ENCODE assay signal across 8 cellular contexts in genomic region chr19:1449467-1450442, GRCh38. TPM values are rescaled to one million over a fixed set of nuclear protein-coding genes. Genes with fewer than 3 reads are reported as not detected.
A peak's percentile ranks its signal among the peaks of the same experiment; 100 is the strongest.
DNase-seq lines count a peak whose midpoint lies in the region; ATAC-seq, FAIRE-seq and TF ChIP-seq lines count a peak whose summit lies in the region.

A gene with protein sequence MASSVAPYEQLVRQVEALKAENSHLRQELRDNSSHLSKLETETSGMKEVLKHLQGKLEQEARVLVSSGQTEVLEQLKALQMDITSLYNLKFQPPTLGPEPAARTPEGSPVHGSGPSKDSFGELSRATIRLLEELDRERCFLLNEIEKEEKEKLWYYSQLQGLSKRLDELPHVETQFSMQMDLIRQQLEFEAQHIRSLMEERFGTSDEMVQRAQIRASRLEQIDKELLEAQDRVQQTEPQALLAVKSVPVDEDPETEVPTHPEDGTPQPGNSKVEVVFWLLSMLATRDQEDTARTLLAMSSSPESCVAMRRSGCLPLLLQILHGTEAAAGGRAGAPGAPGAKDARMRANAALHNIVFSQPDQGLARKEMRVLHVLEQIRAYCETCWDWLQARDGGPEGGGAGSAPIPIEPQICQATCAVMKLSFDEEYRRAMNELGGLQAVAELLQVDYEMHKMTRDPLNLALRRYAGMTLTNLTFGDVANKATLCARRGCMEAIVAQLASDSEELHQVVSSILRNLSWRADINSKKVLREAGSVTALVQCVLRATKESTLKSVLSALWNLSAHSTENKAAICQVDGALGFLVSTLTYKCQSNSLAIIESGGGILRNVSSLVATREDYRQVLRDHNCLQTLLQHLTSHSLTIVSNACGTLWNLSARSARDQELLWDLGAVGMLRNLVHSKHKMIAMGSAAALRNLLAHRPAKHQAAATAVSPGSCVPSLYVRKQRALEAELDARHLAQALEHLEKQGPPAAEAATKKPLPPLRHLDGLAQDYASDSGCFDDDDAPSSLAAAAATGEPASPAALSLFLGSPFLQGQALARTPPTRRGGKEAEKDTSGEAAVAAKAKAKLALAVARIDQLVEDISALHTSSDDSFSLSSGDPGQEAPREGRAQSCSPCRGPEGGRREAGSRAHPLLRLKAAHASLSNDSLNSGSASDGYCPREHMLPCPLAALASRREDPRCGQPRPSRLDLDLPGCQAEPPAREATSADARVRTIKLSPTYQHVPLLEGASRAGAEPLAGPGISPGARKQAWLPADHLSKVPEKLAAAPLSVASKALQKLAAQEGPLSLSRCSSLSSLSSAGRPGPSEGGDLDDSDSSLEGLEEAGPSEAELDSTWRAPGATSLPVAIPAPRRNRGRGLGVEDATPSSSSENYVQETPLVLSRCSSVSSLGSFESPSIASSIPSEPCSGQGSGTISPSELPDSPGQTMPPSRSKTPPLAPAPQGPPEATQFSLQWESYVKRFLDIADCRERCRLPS (N-terminal part only) (plus strand): TSS chr19:1450121. CDS start chr19:1453002, 2,881 bp downstream.

- peak; percentile 29 for DNase-seq in activated naive CD4-positive, alpha-beta T cell treated with Interleukin-2 at 50 U/mL for 16 hours
- no peak for DNase-seq in activated naive CD4-positive, alpha-beta T cell treated with anti-CD3 and anti-CD28 coated beads, Interleukin-2, amount 50 U/mL, for 16 hours
- DNase-seq in NCI-H82 treated with DMSO at 0.1 percent for 48 hours (lab: John Stamatoyannopoulos, UW; ENCODE audit: unreplicated experiment) (peak; percentile 10), frontal cortex (ENCODE audit: low spot score in 2 of 2) (peak; percentile 88 to 93), MM.1S (no peak), suprapubic skin (ENCODE audit: low spot score in 2 of 2) (no peak)

- H3K4me3 ChIP-seq in MM.1S (ENCODE audit: low read length), result no peak within 1 kb of the TSS
- H3K4me3 ChIP-seq in suprapubic skin, result no peak within 1 kb of the TSS

- no peak for TF ChIP-seq POLR2A in suprapubic skin (IDR thresholded peaks at IDR 0.05)

- H3K9me3 ChIP-seq in MM.1S (replicated peaks; ENCODE audit: insufficient read depth, low read length) (no peaks in the 10 kb centered on the region), suprapubic skin (no peaks in the 10 kb centered on the region)

- no peaks in the 10 kb centered on the region for H3K9me2 ChIP-seq in MM.1S (replicated peaks; ENCODE audit: insufficient read depth, low read length)

- no peak within 1 kb of the TSS for H2AFZ ChIP-seq in MM.1S (ENCODE audit: low read length)

- peak within 1 kb of the TSS; percentile 80 for H3K27ac ChIP-seq in temporal lobe (ENCODE audit: low read depth, low read length)
- no peak within 1 kb of the TSS for H3K27ac ChIP-seq in MM.1S (ENCODE audit: low read length)
- H3K27ac ChIP-seq in suprapubic skin, result no peak within 1 kb of the TSS

- no peak for TF ChIP-seq CTCF in MM.1S (IDR thresholded peaks at IDR 0.05; ENCODE audit: low read length)
- no peak for TF ChIP-seq CTCF in suprapubic skin (IDR thresholded peaks at IDR 0.05)

- H3K79me2 ChIP-seq in MM.1S (ENCODE audit: low read length), result no peaks in the 10 kb centered on the region

- FAIRE-seq in frontal cortex (lab: Jason Lieb, UNC), result no peak

- H3K4me1 ChIP-seq in MM.1S (ENCODE audit: low read length) (peaks cover 5% of the 10 kb centered on the region; the same call in 1 of the 2 replicates), suprapubic skin (peaks cover 48% of the 10 kb centered on the region)

- WGBS in suprapubic skin, result 27% methylated on average over 7 of the region's 74 CpGs

- H3F3A ChIP-seq in MM.1S (ENCODE audit: insufficient read depth, low read length), result peaks cover 12% of the 10 kb centered on the region

- no peak within 1 kb of the TSS for H3K4me2 ChIP-seq in MM.1S (ENCODE audit: low read depth, low read length)

- H4K20me1 ChIP-seq in MM.1S (ENCODE audit: insufficient read depth, low read length), result no peaks in the 10 kb centered on the region; the same call in 1 of the 2 replicates

- no peak for TF ChIP-seq EP300 in suprapubic skin (IDR thresholded peaks at IDR 0.05)

- no peak for ATAC-seq in HG02610 (IDR thresholded peaks at IDR 0.05; ENCODE audit: unreplicated experiment)

- peaks cover 87% of the 10 kb centered on the region for H3K27me3 ChIP-seq in MM.1S (replicated peaks; ENCODE audit: insufficient read depth, low read length)
- peaks cover 88% of the 10 kb centered on the region for H3K27me3 ChIP-seq in suprapubic skin

- H3K36me3 ChIP-seq in MM.1S (replicated peaks; ENCODE audit: insufficient read depth, low read length), result no peaks in the 10 kb centered on the region
- no peaks in the 10 kb centered on the region for H3K36me3 ChIP-seq in suprapubic skin

- no peak within 1 kb of the TSS for H3K9ac ChIP-seq in MM.1S (ENCODE audit: low read length)

RNA-seq across cellular contexts. Expression of the gene that starts here (rescaled TPM):
- total RNA-seq in frontal cortex (116 TPM), temporal lobe (193 TPM), suprapubic skin (under 1 TPM in 3 of 4 donors, not detected in 1; 0.08 to 0.30 (median 0.26) TPM)

Comparison
In these comparisons a context has a peak if more than half of its experiments do, and no peak if none do; other contexts are left out.
1. RNA of the gene that starts here (total RNA-seq): 193 TPM in temporal lobe (single experiment) and 116 TPM in frontal cortex (single experiment); 0.08 to 0.30 TPM in suprapubic skin; every median in the first group is over 10 times any median in the second.
2. DNase-seq: peak in activated naive CD4-positive, alpha-beta T cell treated with Interleukin-2 at 50 U/mL for 16 hours (single experiment), NCI-H82 treated with DMSO at 0.1 percent for 48 hours (single experiment) and frontal cortex (2 of 2); none in activated naive CD4-positive, alpha-beta T cell treated with anti-CD3 and anti-CD28 coated beads, Interleukin-2, amount 50 U/mL, for 16 hours (single experiment), MM.1S (single experiment) and suprapubic skin (0 of 2).